1 cellular context compared by ENCODE assay signal in the genomic region with DNA sequence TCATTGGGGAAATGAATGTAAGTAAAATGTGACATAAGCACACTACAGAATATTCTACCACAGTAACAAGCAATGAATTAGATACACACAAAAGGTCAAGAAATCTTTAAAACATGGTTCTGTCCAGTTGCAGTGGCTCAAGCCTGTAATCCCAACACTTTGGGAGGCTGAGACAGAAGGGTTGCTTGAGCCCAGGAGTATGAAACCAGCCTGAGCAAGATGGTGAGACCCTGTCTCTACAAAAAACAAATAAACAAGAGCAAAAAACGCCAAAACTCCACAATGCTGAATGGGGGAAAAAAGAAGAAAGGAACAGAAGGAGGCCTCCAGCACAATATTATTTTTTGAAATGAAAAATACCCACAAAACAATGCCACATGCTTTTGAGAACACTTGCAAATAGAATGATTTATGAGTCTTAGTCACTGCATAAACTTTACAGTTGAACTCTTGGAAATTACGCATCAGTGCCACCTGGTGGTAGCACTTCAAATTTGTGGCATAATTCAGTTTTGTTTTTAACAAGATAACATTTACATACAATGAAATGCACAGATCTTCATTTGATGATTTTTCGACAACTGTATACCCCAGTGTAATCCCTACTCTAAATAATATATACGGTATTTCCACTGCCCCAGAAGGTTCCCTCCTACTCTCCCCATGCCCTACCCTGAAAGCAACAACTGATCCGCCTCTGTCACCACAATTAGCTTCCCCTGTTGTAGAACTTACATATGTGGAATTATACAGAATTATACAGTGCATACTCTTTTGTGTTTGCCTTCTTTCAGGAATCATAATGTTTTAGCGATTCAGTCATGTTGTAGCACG.
A peak's percentile ranks its signal among the peaks of the same experiment; 100 is the strongest.
TF ChIP-seq lines count a peak whose summit lies in the region.

No MANE protein-coding gene starts in this region.

TF ChIP-seq in IMR-90, 13 proteins besides CTCF, POLR2A, EP300 and RAD21:
- TF ChIP-seq, protein P1, sequence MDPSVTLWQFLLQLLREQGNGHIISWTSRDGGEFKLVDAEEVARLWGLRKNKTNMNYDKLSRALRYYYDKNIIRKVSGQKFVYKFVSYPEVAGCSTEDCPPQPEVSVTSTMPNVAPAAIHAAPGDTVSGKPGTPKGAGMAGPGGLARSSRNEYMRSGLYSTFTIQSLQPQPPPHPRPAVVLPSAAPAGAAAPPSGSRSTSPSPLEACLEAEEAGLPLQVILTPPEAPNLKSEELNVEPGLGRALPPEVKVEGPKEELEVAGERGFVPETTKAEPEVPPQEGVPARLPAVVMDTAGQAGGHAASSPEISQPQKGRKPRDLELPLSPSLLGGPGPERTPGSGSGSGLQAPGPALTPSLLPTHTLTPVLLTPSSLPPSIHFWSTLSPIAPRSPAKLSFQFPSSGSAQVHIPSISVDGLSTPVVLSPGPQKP (IDR thresholded peaks at IDR 0.05; ENCODE audit: borderline replicate concordance, low read depth, low read length), result no peak
- TF ChIP-seq SMC3 (IDR thresholded peaks at IDR 0.05; ENCODE audit: low read depth, low read length), result peak; percentile 96
- no peak for TF ChIP-seq MXI1 (IDR thresholded peaks at IDR 0.05; ENCODE audit: borderline replicate concordance, low read depth, low read length)
- no peak for TF ChIP-seq NFE2L2 (IDR thresholded peaks at IDR 0.05; ENCODE audit: low read depth, low read length)
- no peak for TF ChIP-seq CHD1 (IDR thresholded peaks at IDR 0.05; ENCODE audit: low read depth, low read length)
- TF ChIP-seq, protein P2, sequence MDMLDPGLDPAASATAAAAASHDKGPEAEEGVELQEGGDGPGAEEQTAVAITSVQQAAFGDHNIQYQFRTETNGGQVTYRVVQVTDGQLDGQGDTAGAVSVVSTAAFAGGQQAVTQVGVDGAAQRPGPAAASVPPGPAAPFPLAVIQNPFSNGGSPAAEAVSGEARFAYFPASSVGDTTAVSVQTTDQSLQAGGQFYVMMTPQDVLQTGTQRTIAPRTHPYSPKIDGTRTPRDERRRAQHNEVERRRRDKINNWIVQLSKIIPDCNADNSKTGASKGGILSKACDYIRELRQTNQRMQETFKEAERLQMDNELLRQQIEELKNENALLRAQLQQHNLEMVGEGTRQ (IDR thresholded peaks at IDR 0.05; ENCODE audit: low read depth, low read length), result no peak
- TF ChIP-seq MAZ (IDR thresholded peaks at IDR 0.05; ENCODE audit: borderline replicate concordance, low read depth, low read length), result no peak
- peak; percentile 45; the same call in 1 of the 2 replicates for TF ChIP-seq FOS (IDR thresholded peaks at IDR 0.05; ENCODE audit: low read depth, low read length)
TF ChIP-seq in IMR-90: peak in this region for 2.
